ENCODE assay signal across 15 cellular contexts in the genomic region with DNA sequence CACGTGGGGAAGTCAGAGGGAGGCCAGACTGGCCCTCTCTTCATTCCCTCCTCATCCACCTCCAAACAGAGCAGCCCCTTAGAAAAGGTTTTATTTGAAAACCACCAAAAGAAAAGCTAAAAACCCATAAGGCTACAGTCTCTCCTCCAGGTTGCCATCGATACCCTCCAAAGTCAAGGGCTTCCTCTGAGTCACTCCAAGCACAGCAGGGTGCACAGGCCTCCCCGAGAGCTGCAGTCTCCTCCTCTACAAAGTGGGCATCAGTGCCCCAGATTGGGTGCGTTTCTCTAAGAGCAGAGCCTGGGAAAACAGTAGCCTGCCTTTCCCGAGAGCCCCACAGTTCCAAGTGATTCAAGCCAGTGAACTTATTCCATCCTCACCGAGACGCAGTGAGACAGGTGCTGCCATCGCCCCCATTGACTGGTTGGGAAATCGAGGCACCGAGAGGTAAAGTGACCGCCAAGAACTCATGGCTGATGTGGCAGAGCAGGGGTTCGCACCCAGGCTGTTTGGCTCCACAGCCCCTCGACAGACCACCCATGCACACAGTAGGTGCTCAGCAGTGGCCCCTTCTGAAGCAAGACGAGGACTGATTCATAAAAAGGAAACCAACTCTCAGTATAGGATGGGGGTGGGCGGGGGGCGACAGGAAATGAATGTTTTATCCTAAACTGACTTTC.
DNase-seq lines count a peak whose midpoint lies in the region; FAIRE-seq and TF ChIP-seq lines count a peak whose summit lies in the region.
"Had no signal": no experiment of that assay in that cellular context is flagged by ENCODE, and none has a peak within 500 bp of the region (broad histone marks: within the 10 kb centered on the region; RNA-seq: fewer than 3 reads in every experiment).

No MANE protein-coding gene starts in this region.

- H3K27me3 ChIP-seq in A673 (replicated peaks; ENCODE audit: insufficient read depth, low read depth, low read length, poor library complexity), result no peaks in the 10 kb centered on the region
- H3K27me3 ChIP-seq in WERI-Rb-1 (ENCODE audit: insufficient read depth, low read depth, severe bottlenecking), result no peaks in the 10 kb centered on the region
- peaks cover 19% of the 10 kb centered on the region for H3K27me3 ChIP-seq in osteoblast (ENCODE audit: insufficient read depth, low read length)

- POLR2A ChIA-PET in A673 (lab: Charles Lee; ENCODE audit: low non-redundant PET), result no interaction called here

- TF ChIP-seq POLR2A in H54 (IDR thresholded peaks at IDR 0.05; ENCODE audit: low read depth, low read length), result no peak

- FAIRE-seq in H54 (lab: Jason Lieb, UNC), result no peak
- FAIRE-seq: K562 had no signal

- H3K36me3 ChIP-seq in A673 (ENCODE audit: insufficient read depth, low read length, poor library complexity, severe bottlenecking) (no peaks in the 10 kb centered on the region), WERI-Rb-1 (no peaks in the 10 kb centered on the region), osteoblast (ENCODE audit: insufficient read depth, low read length) (no peaks in the 10 kb centered on the region)
- H3K36me3 ChIP-seq: HAP-1 had no signal

- BruUV-seq in A673 (replicated peaks; lab: Mats Ljungman, UMichigan), result no TSS peak

- H3K79me2 ChIP-seq in osteoblast (ENCODE audit: insufficient read depth, low read length), result no peaks in the 10 kb centered on the region

- H2AFZ ChIP-seq in osteoblast (ENCODE audit: low read length), result no peak overlapping the region

- intact Hi-C loops in A673 (cut with micrococcal nuclease; ENCODE audit: unreplicated experiment), result no loop called here

- no peaks in the 10 kb centered on the region for H4K20me1 ChIP-seq in osteoblast (ENCODE audit: insufficient read depth, low read length)

- H3K27ac ChIP-seq in A673 (ENCODE audit: low read depth, low read length, poor library complexity, severe bottlenecking), result no peak overlapping the region
- H3K27ac ChIP-seq in WERI-Rb-1, result no peak overlapping the region
- H3K27ac ChIP-seq in osteoblast (ENCODE audit: low read depth, low read length), result no peak overlapping the region

- H3K9me3 ChIP-seq in A673 (ENCODE audit: low read depth, low read length, poor library complexity, severe bottlenecking), result no peaks in the 10 kb centered on the region
- no peaks in the 10 kb centered on the region for H3K9me3 ChIP-seq in WERI-Rb-1 (ENCODE audit: severe bottlenecking)
- H3K9me3 ChIP-seq in osteoblast (ENCODE audit: low read depth, low read length), result no peaks in the 10 kb centered on the region
- H3K9me3 ChIP-seq: HAP-1 had no signal

- H3K4me1 ChIP-seq in A673 (ENCODE audit: insufficient read depth, low read length, poor library complexity, severe bottlenecking) (no peaks in the 10 kb centered on the region), osteoblast (ENCODE audit: insufficient read depth, low read length) (no peaks in the 10 kb centered on the region)
- H3K4me1 ChIP-seq: HAP-1 had no signal

- H3K4me3 ChIP-seq in A673 (ENCODE audit: low read depth, low read length, poor library complexity, severe bottlenecking) (no peak overlapping the region), WERI-Rb-1 (ENCODE audit: low read depth, low read length) (no peak overlapping the region), osteoblast (ENCODE audit: insufficient read depth, low read length) (no peak overlapping the region)
- H3K4me3 ChIP-seq: HAP-1, K562 had no signal

- CTCF ChIA-PET in A673 (lab: Charles Lee), result no interaction called here

- DNase-seq in A673 (ENCODE audit: low spot score) (peak; percentile 67), H54 (ENCODE audit: insufficient read length, low spot score) (peak; percentile 32), WERI-Rb-1 (peak; percentile 2), osteoblast (ENCODE audit: insufficient read length, low spot score, missing footprints) (peak; percentile 43), NCI-H187 treated with DMSO at 0.1 percent for 48 hours (lab: John Stamatoyannopoulos, UW) (no peak)
- DNase-seq in activated CD4-positive, alpha-beta T cell treated with anti-CD3 and anti-CD28 coated beads for 1 hour, result no peak
- DNase-seq in stimulated activated CD8-positive, alpha-beta memory T cell treated with anti-CD3 and anti-CD28 coated beads, Interleukin-4, amount 100 ng/mL, for 48 hours, result no peak
- DNase-seq: EL, NCI-H1092 treated with DMSO at 0.1 percent for 48 hours, NCI-H1930, NCI-H2171, NCI-H82, SHP77 had no signal

- H3K4me2 ChIP-seq in osteoblast (ENCODE audit: insufficient read depth, low read length), result no peak overlapping the region

- TF ChIP-seq CTCF in A673 (conservative IDR thresholded peaks at IDR 0.05; ENCODE audit: low read depth, low read length) (no peak), WERI-Rb-1 (IDR thresholded peaks at IDR 0.05; ENCODE audit: low read depth, low read length) (no peak), osteoblast (IDR thresholded peaks at IDR 0.05; ENCODE audit: extremely low read depth, low read depth, low read length) (no peak)

Comparison
In these comparisons a context has a peak if more than half of its experiments do, and no peak if none do; other contexts are left out.
1. DNase-seq: peak in A673 (single experiment), H54 (single experiment), WERI-Rb-1 (single experiment) and osteoblast (single experiment); none in activated CD4-positive, alpha-beta T cell treated with anti-CD3 and anti-CD28 coated beads for 1 hour (single experiment), NCI-H187 treated with DMSO at 0.1 percent for 48 hours (single experiment) and stimulated activated CD8-positive, alpha-beta memory T cell treated with anti-CD3 and anti-CD28 coated beads, Interleukin-4, amount 100 ng/mL, for 48 hours (single experiment).